ENCODE assay signal across 13 cellular contexts in the genomic region with DNA sequence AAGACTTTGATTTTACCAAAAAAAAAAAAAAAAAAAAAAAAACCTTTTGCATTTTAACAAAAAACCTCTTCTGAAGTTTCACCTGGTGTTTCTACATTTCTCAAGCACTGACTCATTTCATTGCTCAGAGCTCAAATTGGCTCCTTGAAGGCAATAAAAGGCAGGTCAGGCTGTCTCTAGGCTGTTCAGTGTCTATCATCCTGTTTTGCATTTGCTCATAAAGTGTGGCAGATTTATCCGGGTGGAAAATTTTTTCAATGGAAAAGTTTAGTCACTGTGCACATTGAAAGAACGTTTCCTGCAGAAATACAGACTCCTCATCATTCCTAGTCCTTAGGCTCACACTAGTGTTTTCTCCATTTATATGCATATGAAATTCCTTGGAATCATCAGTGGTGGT.
DNase-seq lines count a peak whose midpoint lies in the region; TF ChIP-seq lines count a peak whose summit lies in the region.
"Had no signal": no experiment of that assay in that cellular context is flagged by ENCODE, and none has a peak within 500 bp of the region (broad histone marks: within the 10 kb centered on the region; RNA-seq: fewer than 3 reads in every experiment).

No MANE protein-coding gene starts in this region.

- TF ChIP-seq CTCF in Calu3 (IDR thresholded peaks at IDR 0.05; ENCODE audit: unreplicated experiment): no peak

- peak; percentile 9 for DNase-seq in Calu3
- DNase-seq in M059J (ENCODE audit: low read depth): peak; percentile 78
- peak; percentile 23 to 54 for DNase-seq in dermis microvascular lymphatic vessel endothelial cell (ENCODE audit: low read depth in 2 of 2)
- peak; percentile 95 for DNase-seq in kidney tubule cell (ENCODE audit: low spot score)
- DNase-seq in SW 1271 (lab: John Stamatoyannopoulos, UW): no peak
- no peak for DNase-seq in activated naive CD8-positive, alpha-beta T cell treated with anti-CD3 and anti-CD28 coated beads for 36 hours
- no peak for DNase-seq in activated CD8-positive, alpha-beta memory T cell treated with anti-CD3 and anti-CD28 coated beads, Interleukin-2, amount 50 U/mL, for 4 hours
- no peak for DNase-seq in T-helper 2 cell treated with Interferon-gamma antibody and Interleukin-4, amounts not matched to agents 5 μg/mL and 100 μg/mL, for 36 hours (ENCODE audit: low spot score)
- DNase-seq: activated CD4-positive, CD25-positive, alpha-beta regulatory T cell; Peyer's patch had no signal

- BruUV-seq in Calu3 (replicated peaks; lab: Mats Ljungman, UMichigan): no TSS peak

- H3K9me3 Mint-ChIP-seq in Calu3 (ENCODE audit: low read depth, unreplicated experiment): no peaks in the 10 kb centered on the region
- H3K9me3 Mint-ChIP-seq in activated naive CD8-positive, alpha-beta T cell treated with anti-CD3 and anti-CD28 coated beads for 36 hours: no peaks in the 10 kb centered on the region
- no peaks in the 10 kb centered on the region for H3K9me3 Mint-ChIP-seq in T-helper 2 cell treated with Interferon-gamma antibody and Interleukin-4, amounts not matched to agents 5 μg/mL and 100 μg/mL, for 36 hours
- H3K9me3 Mint-ChIP-seq: activated T-helper 2 cell treated with anti-CD3 and anti-CD28 coated beads, Interferon-gamma antibody, Interleukin-2, Interleukin-4, amounts not matched to agents 10 μg/mL and 5 μg/mL and 100 μg/mL, durations not matched to agents 14 hours and 24 hours and 36 hours; stimulated activated naive CD8-positive, alpha-beta T cell treated with anti-CD3 and anti-CD28 coated beads, Interleukin-15, amount 100 ng/mL, for 72 hours had no signal

- peak overlapping the region; percentile 78 for H3K27ac Mint-ChIP-seq in Calu3 (ENCODE audit: unreplicated experiment)
- H3K27ac Mint-ChIP-seq in activated naive CD8-positive, alpha-beta T cell treated with anti-CD3 and anti-CD28 coated beads for 36 hours: no peak overlapping the region
- H3K27ac Mint-ChIP-seq in T-helper 2 cell treated with Interferon-gamma antibody and Interleukin-4, amounts not matched to agents 5 μg/mL and 100 μg/mL, for 36 hours: no peak overlapping the region
- H3K27ac Mint-ChIP-seq: activated T-helper 2 cell treated with anti-CD3 and anti-CD28 coated beads, Interferon-gamma antibody, Interleukin-2, Interleukin-4, amounts not matched to agents 10 μg/mL and 5 μg/mL and 100 μg/mL, durations not matched to agents 14 hours and 24 hours and 36 hours; CD4-positive, CD25-positive, alpha-beta regulatory T cell; stimulated activated naive CD8-positive, alpha-beta T cell treated with anti-CD3 and anti-CD28 coated beads, Interleukin-15, amount 100 ng/mL, for 72 hours had no signal

- H3K4me1 Mint-ChIP-seq in Calu3 (ENCODE audit: low read depth, unreplicated experiment): peaks cover 17% of the 10 kb centered on the region
- no peaks in the 10 kb centered on the region for H3K4me1 Mint-ChIP-seq in activated naive CD8-positive, alpha-beta T cell treated with anti-CD3 and anti-CD28 coated beads for 36 hours
- H3K4me1 Mint-ChIP-seq in T-helper 2 cell treated with Interferon-gamma antibody and Interleukin-4, amounts not matched to agents 5 μg/mL and 100 μg/mL, for 36 hours (ENCODE audit: low read depth): no peaks in the 10 kb centered on the region
- H3K4me1 Mint-ChIP-seq: CD4-positive, CD25-positive, alpha-beta regulatory T cell; stimulated activated naive CD8-positive, alpha-beta T cell treated with anti-CD3 and anti-CD28 coated beads, Interleukin-15, amount 100 ng/mL, for 72 hours had no signal

- no peak overlapping the region for H3K4me3 Mint-ChIP-seq in Calu3 (ENCODE audit: low read depth, unreplicated experiment)
- H3K4me3 Mint-ChIP-seq in activated naive CD8-positive, alpha-beta T cell treated with anti-CD3 and anti-CD28 coated beads for 36 hours: no peak overlapping the region
- no peak overlapping the region for H3K4me3 Mint-ChIP-seq in T-helper 2 cell treated with Interferon-gamma antibody and Interleukin-4, amounts not matched to agents 5 μg/mL and 100 μg/mL, for 36 hours
- H3K4me3 Mint-ChIP-seq: CD4-positive, CD25-positive, alpha-beta regulatory T cell; stimulated activated naive CD8-positive, alpha-beta T cell treated with anti-CD3 and anti-CD28 coated beads, Interleukin-15, amount 100 ng/mL, for 72 hours had no signal

- CTCF ChIA-PET in Calu3 (lab: Charles Lee): interaction anchor here (0.6 to 2.5 kb wide), 16 partner anchors 9 to 704 kb away, joined by 3 to 55 read pairs (median 5); partner anchors contain the start of gene DGKB

- intact Hi-C loops in Calu3 (cut with micrococcal nuclease; ENCODE audit: unreplicated experiment): loop anchor here (1.0 to 5.0 kb wide), 4 partner anchors 92 to 1734 kb away; no protein-coding TSS in a partner anchor

- no peaks in the 10 kb centered on the region for H3K27me3 Mint-ChIP-seq in Calu3 (ENCODE audit: unreplicated experiment)
- H3K27me3 Mint-ChIP-seq in activated naive CD8-positive, alpha-beta T cell treated with anti-CD3 and anti-CD28 coated beads for 36 hours: no peaks in the 10 kb centered on the region
- no peaks in the 10 kb centered on the region for H3K27me3 Mint-ChIP-seq in T-helper 2 cell treated with Interferon-gamma antibody and Interleukin-4, amounts not matched to agents 5 μg/mL and 100 μg/mL, for 36 hours (ENCODE audit: low read depth)
- H3K27me3 Mint-ChIP-seq: CD4-positive, CD25-positive, alpha-beta regulatory T cell; stimulated activated naive CD8-positive, alpha-beta T cell treated with anti-CD3 and anti-CD28 coated beads, Interleukin-15, amount 100 ng/mL, for 72 hours had no signal

- no peaks in the 10 kb centered on the region for H3K36me3 Mint-ChIP-seq in Calu3 (ENCODE audit: insufficient read depth, unreplicated experiment)
- H3K36me3 Mint-ChIP-seq in activated naive CD8-positive, alpha-beta T cell treated with anti-CD3 and anti-CD28 coated beads for 36 hours: no peaks in the 10 kb centered on the region
- H3K36me3 Mint-ChIP-seq in T-helper 2 cell treated with Interferon-gamma antibody and Interleukin-4, amounts not matched to agents 5 μg/mL and 100 μg/mL, for 36 hours (ENCODE audit: low read depth): no peaks in the 10 kb centered on the region
- H3K36me3 Mint-ChIP-seq: CD4-positive, CD25-positive, alpha-beta regulatory T cell had no signal

Comparison
In these comparisons a context has a peak if more than half of its experiments do, and no peak if none do; other contexts are left out.
1. DNase-seq: peak in Calu3 (single experiment), M059J (single experiment), dermis microvascular lymphatic vessel endothelial cell (2 of 2) and kidney tubule cell (single experiment); none in SW 1271 (0 of 2), activated naive CD8-positive, alpha-beta T cell treated with anti-CD3 and anti-CD28 coated beads for 36 hours (single experiment), activated CD8-positive, alpha-beta memory T cell treated with anti-CD3 and anti-CD28 coated beads, Interleukin-2, amount 50 U/mL, for 4 hours (single experiment) and T-helper 2 cell treated with Interferon-gamma antibody and Interleukin-4, amounts not matched to agents 5 μg/mL and 100 μg/mL, for 36 hours (single experiment).